13 cellular contexts compared by ENCODE assay signal in the genomic region with DNA sequence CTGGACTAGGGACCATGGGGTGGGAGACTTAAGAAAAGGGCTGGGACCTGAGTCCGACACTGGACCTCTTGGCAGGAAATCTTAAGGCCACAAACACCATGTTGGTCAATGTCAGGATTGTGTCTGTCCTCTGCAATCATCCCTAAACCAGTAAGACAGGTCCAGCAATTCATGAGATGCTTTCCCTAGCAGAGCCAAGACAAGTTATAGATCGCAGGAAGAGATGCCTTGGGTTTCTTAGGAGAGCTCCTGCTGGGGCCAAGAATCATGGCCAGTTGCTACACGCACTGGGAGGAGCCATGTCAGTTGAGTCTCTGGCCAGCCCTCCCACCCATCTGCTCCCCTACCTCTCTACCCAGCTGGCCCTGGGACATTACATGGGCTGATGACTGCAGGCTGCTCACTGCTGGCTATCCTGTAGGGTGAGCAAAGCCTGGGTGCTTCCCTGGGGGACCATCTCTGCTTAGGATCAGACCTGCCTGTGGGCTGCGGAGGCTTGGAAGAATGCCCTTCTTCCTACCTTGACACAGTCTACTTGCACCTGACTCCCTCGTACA.
"Had no signal": no experiment of that assay in that cellular context is flagged by ENCODE, and none has a peak within 500 bp of the region (broad histone marks: within the 10 kb centered on the region; RNA-seq: fewer than 3 reads in every experiment).

No MANE protein-coding gene starts in this region.

- H3K4me1 ChIP-seq: foreskin keratinocyte had no signal

- H3K9me3 ChIP-seq: thoracic aorta had no signal

- H3K36me3 ChIP-seq: thoracic aorta had no signal

- DNase-seq: activated CD4-positive, alpha-beta T cell treated with anti-CD3 and anti-CD28 coated beads, Interleukin-2, amount 50 U/mL, for 4 hours; activated CD4-positive, CD25-positive, alpha-beta regulatory T cell treated with anti-CD3 and anti-CD28 coated beads, Interleukin-2, amount 50 U/mL, for 72 hours; activated effector memory CD4-positive, alpha-beta T cell treated with Interleukin-2 at 50 U/mL for 16 hours; activated T-cell treated with anti-CD3 and anti-CD28 coated beads, Interleukin-2, amount 50 U/mL, for 24 hours; amniotic stem cell; cerebellar nuclear complex; foreskin keratinocyte; left ventricle myocardium superior; mesendoderm; nephron progenitor cell; stimulated activated CD4-positive, alpha-beta T cell treated with anti-CD3 and anti-CD28 coated beads, Interleukin-2, amount 100 ng/mL, for 48 hours; T-helper 1 cell had no signal

- H3K27ac ChIP-seq: foreskin keratinocyte, thoracic aorta had no signal

- H3K4me3 ChIP-seq: thoracic aorta had no signal

- H3K27me3 ChIP-seq: foreskin keratinocyte had no signal

- ATAC-seq: foreskin keratinocyte, left ventricle myocardium superior had no signal
